Comparison of ENCODE assay signal across 8 cellular contexts in genomic region chr11:119585038-119585666, GRCh38.
DNase-seq lines count a peak whose midpoint lies in the region; ATAC-seq, FAIRE-seq and TF ChIP-seq lines count a peak whose summit lies in the region.

No MANE protein-coding gene starts in this region.

- no peaks in the 10 kb centered on the region; the same call in 1 of the 2 replicates for H3K9me3 ChIP-seq in PC-9 (ENCODE audit: insufficient read depth, low read depth)
- H3K9me3 ChIP-seq in psoas muscle: no peaks in the 10 kb centered on the region

- no peak for FAIRE-seq in HTR-8/SVneo (lab: Jason Lieb, UNC)

- H2AFZ ChIP-seq in PC-9: peak overlapping the region; percentile 90

- no TSS peak for BruUV-seq in PC-9 (replicated peaks; lab: Mats Ljungman, UMichigan)

- no peaks in the 10 kb centered on the region for H4K20me1 ChIP-seq in PC-9 (ENCODE audit: insufficient read depth)

- WGBS in psoas muscle, 3 donors: 11 to 13% (median 12%) methylated on average over 35 to 38 of the region's 38 CpGs

- H3K36me3 ChIP-seq in PC-9 (ENCODE audit: low read depth) (no peaks in the 10 kb centered on the region), psoas muscle (ENCODE audit: insufficient read depth in 1 of 2, low read depth in 1 of 2) (no peaks in the 10 kb centered on the region)

- H3K27me3 ChIP-seq in PC-9 (ENCODE audit: insufficient read depth, low read depth) (no peaks in the 10 kb centered on the region), foreskin keratinocyte (peaks cover 10% of the 10 kb centered on the region), psoas muscle (ENCODE audit: insufficient read depth in 3 of 3, low read length in 2 of 3) (peaks cover 0 to 63% (median 6%) of the 10 kb centered on the region in 3 donors)

- CTCF ChIA-PET in PC-9 (lab: Charles Lee): interaction anchor here (1.9 kb wide), 1 partner anchor 12 kb away, joined by 6 read pairs; no protein-coding TSS in a partner anchor

- POLR2A ChIA-PET in PC-9 (lab: Charles Lee; ENCODE audit: unreplicated experiment): interaction anchor here (0.6 to 1.2 kb wide), 4 partner anchors 9 to 537 kb away, joined by 3 to 5 read pairs (median 3); no protein-coding TSS in a partner anchor

- H3F3A ChIP-seq in PC-9 (ENCODE audit: insufficient read depth, low read depth): peaks cover 15% of the 10 kb centered on the region

- DNase-seq in ELF-1 (ENCODE audit: low read depth, low spot score): peak; percentile 80
- DNase-seq in PC-9: peak; percentile 70 to 83
- DNase-seq in foreskin keratinocyte: peak in 1 of 2 donors; percentile 21
- peak in 1 of 2 donors; percentile 22 for DNase-seq in psoas muscle
- DNase-seq in HTR-8/SVneo (ENCODE audit: insufficient read length, low spot score): no peak
- no peak for DNase-seq in activated CD4-positive, alpha-beta T cell treated with anti-CD3 and anti-CD28 coated beads, Interleukin-2, amount 50 U/mL, for 4 hours
- no peak for DNase-seq in activated T-cell treated with anti-CD3 and anti-CD28 coated beads for 4 hours

- no peaks in the 10 kb centered on the region for H3K79me2 ChIP-seq in PC-9 (ENCODE audit: low read depth)

- intact Hi-C loops in PC-9 (cut with micrococcal nuclease; ENCODE audit: unreplicated experiment): no loop called here
- intact Hi-C loops in psoas muscle (cut with DNase I): no loop called here

- no peaks in the 10 kb centered on the region for H3K9me2 ChIP-seq in PC-9 (ENCODE audit: insufficient read depth)

- H3K4me2 ChIP-seq in PC-9: peak overlapping the region; percentile 94

- H3K4me3 ChIP-seq in PC-9 (peak overlapping the region; percentile 70), psoas muscle (peak overlapping the region; percentile 55)

- H3K4me1 ChIP-seq in PC-9 (replicated peaks; ENCODE audit: insufficient read depth): peaks cover 37% of the 10 kb centered on the region
- H3K4me1 ChIP-seq in foreskin keratinocyte: peaks cover under 1% of the 10 kb centered on the region
- H3K4me1 ChIP-seq in psoas muscle: peaks cover 6% of the 10 kb centered on the region

- ATAC-seq in foreskin keratinocyte (peak; percentile 65), psoas muscle (no peak), HG02870 (IDR thresholded peaks at IDR 0.05; ENCODE audit: unreplicated experiment) (no peak)

- peak overlapping the region; percentile 50 for H3K27ac ChIP-seq in PC-9
- peak overlapping the region; percentile 45 for H3K27ac ChIP-seq in foreskin keratinocyte
- no peak overlapping the region for H3K27ac ChIP-seq in psoas muscle

- TF ChIP-seq CTCF in PC-9 (conservative IDR thresholded peaks at IDR 0.05): no peak
- TF ChIP-seq CTCF in foreskin keratinocyte (conservative IDR thresholded peaks at IDR 0.05): no peak
- no peak for TF ChIP-seq CTCF in psoas muscle (IDR thresholded peaks at IDR 0.05)

Comparison
In these comparisons a context has a peak if more than half of its experiments do, and no peak if none do; other contexts are left out.
1. DNase-seq: peak in ELF-1 (single experiment) and PC-9 (2 of 2); none in HTR-8/SVneo (single experiment), activated CD4-positive, alpha-beta T cell treated with anti-CD3 and anti-CD28 coated beads, Interleukin-2, amount 50 U/mL, for 4 hours (0 of 2) and activated T-cell treated with anti-CD3 and anti-CD28 coated beads for 4 hours (single experiment).